In genomic region chr1:160953030-160953429, GRCh38 we compare ENCODE assay signal across 31 cellular contexts. TPM values are rescaled to one million over a fixed set of nuclear protein-coding genes. Genes with fewer than 3 reads are reported as not detected.
DNase-seq lines count a peak whose midpoint lies in the region; ATAC-seq and TF ChIP-seq lines count a peak whose summit lies in the region.
"Had no signal": no experiment of that assay in that cellular context is flagged by ENCODE, and none has a peak within 500 bp of the region (broad histone marks: within the 10 kb centered on the region; RNA-seq: fewer than 3 reads in every experiment).

No MANE protein-coding gene starts in this region.

- no peaks in the 10 kb centered on the region for H3K36me3 Mint-ChIP-seq in activated naive CD8-positive, alpha-beta T cell treated with anti-CD3 and anti-CD28 coated beads, Interleukin-2, amount 10 ng/mL, durations not matched to agents 7 days and 5 days
- H3K36me3 Mint-ChIP-seq in activated naive CD8-positive, alpha-beta T cell treated with anti-CD3 and anti-CD28 coated beads, Interleukin-2, amount 50 U/mL, for 24 hours (ENCODE audit: low read depth) = no peaks in the 10 kb centered on the region
- no peaks in the 10 kb centered on the region for H3K36me3 Mint-ChIP-seq in stimulated activated memory B cell treated with anti-CD40 and anti-IgM and Interleukin-4, amounts not matched to agents 10 μg/mL and 1 μg/mL and 100 μg/mL, for 72 hours
- H3K36me3 Mint-ChIP-seq: activated naive CD4-positive, alpha-beta T cell treated with anti-CD3 and anti-CD28 coated beads, Interleukin-2, amount 50 U/mL, for 72 hours; CD8-positive, alpha-beta T cell; naive B cell had no signal

- H3K4me1 Mint-ChIP-seq in activated naive CD8-positive, alpha-beta T cell treated with anti-CD3 and anti-CD28 coated beads, Interleukin-2, amount 10 ng/mL, durations not matched to agents 7 days and 5 days = peaks cover 14% of the 10 kb centered on the region
- H3K4me1 Mint-ChIP-seq in activated naive CD8-positive, alpha-beta T cell treated with anti-CD3 and anti-CD28 coated beads, Interleukin-2, amount 50 U/mL, for 24 hours = peaks cover 7% of the 10 kb centered on the region
- H3K4me1 Mint-ChIP-seq in stimulated activated memory B cell treated with anti-CD40 and anti-IgM and Interleukin-4, amounts not matched to agents 10 μg/mL and 1 μg/mL and 100 μg/mL, for 72 hours = peaks cover 8% of the 10 kb centered on the region

- no peaks in the 10 kb centered on the region for H3K27me3 ChIP-seq in body of pancreas
- H3K27me3 ChIP-seq: stomach, upper lobe of left lung had no signal

- no peaks in the 10 kb centered on the region for H3K9me3 ChIP-seq in body of pancreas
- H3K9me3 ChIP-seq: heart left ventricle, stomach, upper lobe of left lung had no signal

- TF ChIP-seq CTCF in choroid plexus epithelial cell (conservative IDR thresholded peaks at IDR 0.05; ENCODE audit: low read depth, low read length) (no peak), fibroblast of the aortic adventitia (IDR thresholded peaks at IDR 0.05; ENCODE audit: insufficient read depth, low read length) (no peak), body of pancreas (IDR thresholded peaks at IDR 0.05) (no peak)

- no peak overlapping the region for H3K27ac ChIP-seq in body of pancreas
- H3K27ac ChIP-seq: heart left ventricle, stomach, upper lobe of left lung, VCaP had no signal

- no peaks in the 10 kb centered on the region for H3K4me1 ChIP-seq in body of pancreas
- H3K4me1 ChIP-seq: upper lobe of left lung had no signal

- no peaks in the 10 kb centered on the region for H3K9me3 Mint-ChIP-seq in activated naive CD8-positive, alpha-beta T cell treated with anti-CD3 and anti-CD28 coated beads, Interleukin-2, amount 10 ng/mL, durations not matched to agents 7 days and 5 days
- H3K9me3 Mint-ChIP-seq in activated naive CD8-positive, alpha-beta T cell treated with anti-CD3 and anti-CD28 coated beads, Interleukin-2, amount 50 U/mL, for 24 hours = no peaks in the 10 kb centered on the region
- no peaks in the 10 kb centered on the region for H3K9me3 Mint-ChIP-seq in stimulated activated memory B cell treated with anti-CD40 and anti-IgM and Interleukin-4, amounts not matched to agents 10 μg/mL and 1 μg/mL and 100 μg/mL, for 72 hours
- H3K9me3 Mint-ChIP-seq: activated CD4-positive, alpha-beta T cell treated with anti-CD3 and anti-CD28 coated beads, Interleukin-2, amount 10 ng/mL, durations not matched to agents 24 days and 14 days; activated naive CD4-positive, alpha-beta T cell treated with anti-CD3 and anti-CD28 coated beads, Interleukin-2, amount 50 U/mL, for 72 hours; CD8-positive, alpha-beta T cell; naive B cell; T-helper 2 cell treated with Interferon-gamma antibody and Interleukin-4, amounts not matched to agents 5 μg/mL and 100 μg/mL, for 36 hours had no signal

- peak overlapping the region; percentile 55 for H3K27ac Mint-ChIP-seq in activated naive CD8-positive, alpha-beta T cell treated with anti-CD3 and anti-CD28 coated beads, Interleukin-2, amount 10 ng/mL, durations not matched to agents 7 days and 5 days
- no peak overlapping the region for H3K27ac Mint-ChIP-seq in activated naive CD8-positive, alpha-beta T cell treated with anti-CD3 and anti-CD28 coated beads, Interleukin-2, amount 50 U/mL, for 24 hours
- H3K27ac Mint-ChIP-seq in stimulated activated memory B cell treated with anti-CD40 and anti-IgM and Interleukin-4, amounts not matched to agents 10 μg/mL and 1 μg/mL and 100 μg/mL, for 72 hours = peak overlapping the region; percentile 38
- H3K27ac Mint-ChIP-seq: activated CD4-positive, alpha-beta T cell treated with anti-CD3 and anti-CD28 coated beads, Interleukin-2, amount 10 ng/mL, durations not matched to agents 24 days and 14 days; CD8-positive, alpha-beta T cell; T-helper 2 cell treated with Interferon-gamma antibody and Interleukin-4, amounts not matched to agents 5 μg/mL and 100 μg/mL, for 36 hours had no signal

- H3K4me3 ChIP-seq in choroid plexus epithelial cell (ENCODE audit: low read depth, low read length) = no peak overlapping the region
- no peak overlapping the region for H3K4me3 ChIP-seq in fibroblast of the aortic adventitia (ENCODE audit: low read depth, low read length)
- no peak overlapping the region for H3K4me3 ChIP-seq in body of pancreas
- H3K4me3 ChIP-seq: heart left ventricle, stomach, upper lobe of left lung had no signal

- 59 to 68% methylated on average over 3 of the region's 3 CpGs for WGBS in body of pancreas, 2 donors

- DNase-seq in activated naive CD8-positive, alpha-beta T cell treated with anti-CD3 and anti-CD28 coated beads, Interleukin-2, amount 10 ng/mL, durations not matched to agents 7 days and 5 days = no peak
- no peak for DNase-seq in activated naive CD8-positive, alpha-beta T cell treated with anti-CD3 and anti-CD28 coated beads, Interleukin-2, amount 50 U/mL, for 24 hours
- DNase-seq in choroid plexus epithelial cell (ENCODE audit: low read depth) = peak; percentile 58
- peak; percentile 51 for DNase-seq in fibroblast of the aortic adventitia (ENCODE audit: low read depth)
- DNase-seq in body of pancreas = no peak
- no peak for DNase-seq in DMS 273 treated with DMSO at 0.1 percent for 48 hours (lab: John Stamatoyannopoulos, UW)
- DNase-seq: activated CD4-positive, alpha-beta T cell treated with anti-CD3 and anti-CD28 coated beads, Interleukin-2, amount 10 ng/mL, durations not matched to agents 24 days and 14 days; CD8-positive, alpha-beta T cell; effector CD4-positive, alpha-beta T cell; heart left ventricle; IMR-90; mesendoderm; naive B cell; NCI-H1105 treated with DMSO at 0.1 percent for 48 hours; NCI-H2081; NCI-H345; NCI-H748 treated with DMSO at 0.1 percent for 48 hours; retina; stimulated activated CD4-positive, alpha-beta T cell treated with anti-CD3 and anti-CD28 coated beads, Interleukin-4, amount 100 ng/mL, for 4 hours; stomach; upper lobe of left lung had no signal

- no peaks in the 10 kb centered on the region for H3K36me3 ChIP-seq in body of pancreas (replicated peaks in 1 of 2; ENCODE audit: insufficient read depth in 1 of 2, low read depth in 2 of 2)
- H3K36me3 ChIP-seq: heart left ventricle, stomach, upper lobe of left lung had no signal

- intact Hi-C loops in body of pancreas (cut with DNase I) = loop anchor here (5.0 kb wide), 2 partner anchors 116 to 226 kb away; no protein-coding TSS in a partner anchor

- POLR2A ChIA-PET in activated naive CD8-positive, alpha-beta T cell treated with anti-CD3 and anti-CD28 coated beads, Interleukin-2, amount 10 ng/mL, durations not matched to agents 7 days and 5 days (lab: Charles Lee) = interaction anchor here (1.1 to 2.3 kb wide), 2 partner anchors 37 to 116 kb away, joined by 3 to 17 read pairs; no protein-coding TSS in a partner anchor

- H3K4me3 Mint-ChIP-seq in activated naive CD8-positive, alpha-beta T cell treated with anti-CD3 and anti-CD28 coated beads, Interleukin-2, amount 10 ng/mL, durations not matched to agents 7 days and 5 days = no peak overlapping the region
- no peak overlapping the region for H3K4me3 Mint-ChIP-seq in activated naive CD8-positive, alpha-beta T cell treated with anti-CD3 and anti-CD28 coated beads, Interleukin-2, amount 50 U/mL, for 24 hours
- H3K4me3 Mint-ChIP-seq in stimulated activated memory B cell treated with anti-CD40 and anti-IgM and Interleukin-4, amounts not matched to agents 10 μg/mL and 1 μg/mL and 100 μg/mL, for 72 hours = no peak overlapping the region
- H3K4me3 Mint-ChIP-seq: activated CD4-positive, alpha-beta T cell treated with anti-CD3 and anti-CD28 coated beads, Interleukin-2, amount 10 ng/mL, durations not matched to agents 24 days and 14 days; CD8-positive, alpha-beta T cell; naive B cell; T-helper 2 cell treated with Interferon-gamma antibody and Interleukin-4, amounts not matched to agents 5 μg/mL and 100 μg/mL, for 36 hours had no signal

- TF ChIP-seq POLR2A in body of pancreas (IDR thresholded peaks at IDR 0.05) = no peak

- ATAC-seq in activated naive CD8-positive, alpha-beta T cell treated with anti-CD3 and anti-CD28 coated beads, Interleukin-2, amount 10 ng/mL, durations not matched to agents 7 days and 5 days (ENCODE audit: low read depth) = no peak
- ATAC-seq in activated naive CD8-positive, alpha-beta T cell treated with anti-CD3 and anti-CD28 coated beads, Interleukin-2, amount 50 U/mL, for 24 hours = no peak
- no peak for ATAC-seq in stimulated activated memory B cell treated with anti-CD40 and anti-IgM and Interleukin-4, amounts not matched to agents 10 μg/mL and 1 μg/mL and 100 μg/mL, for 72 hours
- ATAC-seq in body of pancreas (no peak), GM21381 (IDR thresholded peaks at IDR 0.05; ENCODE audit: unreplicated experiment) (no peak)
- ATAC-seq: activated naive CD4-positive, alpha-beta T cell treated with anti-CD3 and anti-CD28 coated beads, Interleukin-2, amount 50 U/mL, for 72 hours; CD8-positive, alpha-beta T cell; SK-N-SH treated with all-trans-retinoic acid at 6 μM for 48 hours had no signal

- peaks cover under 1% of the 10 kb centered on the region for H3K27me3 Mint-ChIP-seq in activated naive CD8-positive, alpha-beta T cell treated with anti-CD3 and anti-CD28 coated beads, Interleukin-2, amount 10 ng/mL, durations not matched to agents 7 days and 5 days
- no peaks in the 10 kb centered on the region for H3K27me3 Mint-ChIP-seq in activated naive CD8-positive, alpha-beta T cell treated with anti-CD3 and anti-CD28 coated beads, Interleukin-2, amount 50 U/mL, for 24 hours
- H3K27me3 Mint-ChIP-seq in stimulated activated memory B cell treated with anti-CD40 and anti-IgM and Interleukin-4, amounts not matched to agents 10 μg/mL and 1 μg/mL and 100 μg/mL, for 72 hours = no peaks in the 10 kb centered on the region
- H3K27me3 Mint-ChIP-seq: naive B cell had no signal

RNA-seq across cellular contexts. Expression of gene ITLN2, which starts 1.6 kb away (rescaled TPM):
- not detected for total RNA-seq in activated naive CD8-positive, alpha-beta T cell treated with anti-CD3 and anti-CD28 coated beads, Interleukin-2, amount 10 ng/mL, durations not matched to agents 7 days and 5 days
- total RNA-seq in fibroblast of the aortic adventitia (ENCODE audit: low replicate concordance) (3.8 TPM in 1 of 2 replicates, not detected in the other), body of pancreas (not detected)
- total RNA-seq: A172; activated CD4-positive, alpha-beta T cell treated with anti-CD3 and anti-CD28 coated beads, Interleukin-2, amount 10 ng/mL, durations not matched to agents 24 days and 14 days; activated naive CD4-positive, alpha-beta T cell treated with anti-CD3 and anti-CD28 coated beads, Interleukin-2, amount 50 U/mL, for 72 hours; CD8-positive, alpha-beta T cell; chondrocyte; G401; IMR-90; osteoblast had no signal

Comparison
In these comparisons a context has a peak if more than half of its experiments do, and no peak if none do; other contexts are left out.
1. DNase-seq: peak in choroid plexus epithelial cell (single experiment) and fibroblast of the aortic adventitia (single experiment); none in activated naive CD8-positive, alpha-beta T cell treated with anti-CD3 and anti-CD28 coated beads, Interleukin-2, amount 10 ng/mL, durations not matched to agents 7 days and 5 days (single experiment), activated naive CD8-positive, alpha-beta T cell treated with anti-CD3 and anti-CD28 coated beads, Interleukin-2, amount 50 U/mL, for 24 hours (single experiment), body of pancreas (0 of 4) and DMS 273 treated with DMSO at 0.1 percent for 48 hours (single experiment).